ENCODE assay signal across 11 cellular contexts in genomic region chr12:13964666-13965065, GRCh38. TPM values are rescaled to one million over a fixed set of nuclear protein-coding genes. Genes with fewer than 3 reads are reported as not detected.
"Had no signal": no experiment of that assay in that cellular context is flagged by ENCODE, and none has a peak within 500 bp of the region (broad histone marks: within the 10 kb centered on the region; RNA-seq: fewer than 3 reads in every experiment).

No MANE protein-coding gene starts in this region.

- H3K36me3 ChIP-seq: HAP-1 had no signal

- H3K4me3 ChIP-seq: HAP-1 had no signal

- H3K4me1 ChIP-seq: HAP-1 had no signal

- H3K27ac ChIP-seq: HL-60, KMS-11 had no signal

- ATAC-seq: HCT116, HepG2 had no signal

- H3K27ac Mint-ChIP-seq: HFFc6, IgD-negative memory B cell had no signal

- DNase-seq: GOT3, HFFc6, KBM-7 had no signal

- H3K4me3 Mint-ChIP-seq: HFFc6, IgD-negative memory B cell had no signal

- H3K9me3 Mint-ChIP-seq: IgD-negative memory B cell had no signal

- FAIRE-seq: H54, HepG2 had no signal

- H3K4me2 ChIP-seq: KMS-11 had no signal

- H3K9ac ChIP-seq: KMS-11 had no signal

- H3K9me3 ChIP-seq: HAP-1 had no signal

RNA-seq across cellular contexts. Expression of gene GRIN2B, which starts 16.7 kb away (rescaled TPM):
- total RNA-seq: HFFc6, HT1080 had no signal
- polyA plus RNA-seq: IgD-negative memory B cell had no signal
